24 cellular contexts compared by ENCODE assay signal in genomic region chr2:41998789-41999470, GRCh38. TPM values are rescaled to one million over a fixed set of nuclear protein-coding genes. Genes with fewer than 3 reads are reported as not detected.
DNase-seq lines count a peak whose midpoint lies in the region; ATAC-seq and TF ChIP-seq lines count a peak whose summit lies in the region.
"Had no signal": no experiment of that assay in that cellular context is flagged by ENCODE, and none has a peak within 500 bp of the region (broad histone marks: within the 10 kb centered on the region; RNA-seq: fewer than 3 reads in every experiment).

No MANE protein-coding gene starts in this region.

- intact Hi-C loops in heart right ventricle (cut with DNase I) = no loop called here
- intact Hi-C loops in upper lobe of right lung (cut with DNase I) = no loop called here
- intact Hi-C loops in A673 (cut with micrococcal nuclease; ENCODE audit: unreplicated experiment) = no loop called here

- H3K18ac ChIP-seq in neuronal stem cell (ENCODE audit: low read length) = no peak overlapping the region

- H3K4me2 ChIP-seq in neuronal stem cell (ENCODE audit: insufficient read depth, low read length, poor library complexity, severe bottlenecking) = no peak overlapping the region

- H2BK5ac ChIP-seq in neuronal stem cell (ENCODE audit: low read length) = no peak overlapping the region

- no peak overlapping the region for H3K14ac ChIP-seq in neuronal stem cell (ENCODE audit: low read length)

- BruUV-seq in A673 (replicated peaks; lab: Mats Ljungman, UMichigan) = no TSS peak

- WGBS in heart right ventricle, 2 donors = 49 to 65% methylated on average over 7 of the region's 7 CpGs
- no CpG with 5 or more reads among the region's 7 CpGs for WGBS in neuronal stem cell (ENCODE audit: extremely low coverage in 2 of 2, insufficient read length in 2 of 2, insufficient replicate concordance in 1 of 2), 2 donors

- no peak overlapping the region for H2AK5ac ChIP-seq in neuronal stem cell (ENCODE audit: low read depth, low read length)

- CTCF ChIA-PET in A673 (lab: Charles Lee) = no interaction called here

- H3K36me3 ChIP-seq in heart right ventricle (no peaks in the 10 kb centered on the region), neuronal stem cell (replicated peaks in 1 of 2; ENCODE audit: control insufficient read depth in 2 of 2, insufficient read depth in 2 of 2, low read length in 2 of 2) (no peaks in the 10 kb centered on the region), upper lobe of right lung (no peaks in the 10 kb centered on the region), A673 (ENCODE audit: insufficient read depth, low read length, poor library complexity, severe bottlenecking) (no peaks in the 10 kb centered on the region)
- H3K36me3 ChIP-seq: BE2C, WERI-Rb-1 had no signal

- H3K9ac ChIP-seq in neuronal stem cell (ENCODE audit: low read depth, low read length, poor library complexity) = no peak overlapping the region

- peak overlapping the region in 1 of 10 donors; percentile 7 for H3K4me3 ChIP-seq in heart right ventricle
- H3K4me3 ChIP-seq in neuronal stem cell (ENCODE audit: low read length in 2 of 2) = no peak overlapping the region
- H3K4me3 ChIP-seq in upper lobe of right lung = no peak overlapping the region
- no peak overlapping the region for H3K4me3 ChIP-seq in A673 (ENCODE audit: low read depth, low read length, poor library complexity, severe bottlenecking)

- H2AFZ ChIP-seq in neuronal stem cell (ENCODE audit: low read length) = peak overlapping the region; percentile 59

- no peak overlapping the region for H3K4ac ChIP-seq in neuronal stem cell (ENCODE audit: low read length)

- H3K27ac ChIP-seq in heart right ventricle (peak overlapping the region in 9 of 10 donors; percentile 57 to 84 (median 68)), neuronal stem cell (replicated peaks; ENCODE audit: low read length) (no peak overlapping the region), upper lobe of right lung (peak overlapping the region; percentile 17), A673 (ENCODE audit: low read depth, low read length, poor library complexity, severe bottlenecking) (no peak overlapping the region)
- H3K27ac ChIP-seq: WERI-Rb-1 had no signal

- POLR2A ChIA-PET in A673 (lab: Charles Lee; ENCODE audit: low non-redundant PET) = interaction anchor here (0.7 kb wide), 2 partner anchors 51 to 230 kb away, joined by 4 to 6 read pairs; no protein-coding TSS in a partner anchor

- H3K4me1 ChIP-seq in heart right ventricle (peaks cover 0 to 22% (median 10%) of the 10 kb centered on the region in 9 donors), neuronal stem cell (ENCODE audit: control insufficient read depth in 2 of 2, insufficient read depth in 1 of 2, low read depth in 1 of 2, low read length in 2 of 2) (peaks cover 1 to 6% of the 10 kb centered on the region in 2 donors), upper lobe of right lung (no peaks in the 10 kb centered on the region), A673 (ENCODE audit: insufficient read depth, low read length, poor library complexity, severe bottlenecking) (peaks cover 32% of the 10 kb centered on the region)
- H3K4me1 ChIP-seq: Caco-2 had no signal

- H3K9me3 ChIP-seq in heart right ventricle (peaks cover 0 to 5% (median 0%) of the 10 kb centered on the region in 11 donors), neuronal stem cell (replicated peaks in 1 of 2; ENCODE audit: control insufficient read depth in 2 of 2, insufficient read depth in 1 of 2, low read depth in 1 of 2, low read length in 2 of 2) (peaks cover 6 to 11% of the 10 kb centered on the region in 2 donors), upper lobe of right lung (no peaks in the 10 kb centered on the region), A673 (ENCODE audit: low read depth, low read length, poor library complexity, severe bottlenecking) (peaks cover 2% of the 10 kb centered on the region)
- H3K9me3 ChIP-seq: BE2C had no signal

- no peaks in the 10 kb centered on the region for H3K79me1 ChIP-seq in neuronal stem cell (ENCODE audit: low read depth, low read length)

- DNase-seq in amniotic epithelial cell (ENCODE audit: low read depth) (peak; percentile 51), heart right ventricle (peak; percentile 22 to 24), neuronal stem cell (ENCODE audit: low spot score) (no peak), upper lobe of right lung (no peak), NCI-H1436 (lab: John Stamatoyannopoulos, UW) (no peak), A673 (ENCODE audit: low spot score) (no peak), SIG-M5 treated with dmso at 0.1 percent for 504 hours (lab: John Stamatoyannopoulos, UW; ENCODE audit: unreplicated experiment) (no peak)
- DNase-seq: activated CD8-positive, alpha-beta T cell treated with anti-CD3 and anti-CD28 coated beads for 36 hours; activated naive CD8-positive, alpha-beta T cell treated with anti-CD3 and anti-CD28 coated beads, Interleukin-2, amount 10 ng/mL, durations not matched to agents 7 days and 5 days; activated T-cell treated with anti-CD3 and anti-CD28 coated beads, Interleukin-2, amount 50 U/mL, for 48 hours; BE2C; Caco-2; central memory CD4-positive, alpha-beta T cell; effector memory CD4-positive, alpha-beta T cell; hypothalamus; IMR-90; MM.1S; NCI-H1694 treated with DMSO at 0.1 percent for 48 hours; NCI-H446; stimulated activated CD4-positive, alpha-beta T cell treated with anti-CD3 and anti-CD28 coated beads, Interleukin-2, amount 100 ng/mL, for 24 hours; T-helper 17 cell had no signal

- H2BK12ac ChIP-seq in neuronal stem cell (ENCODE audit: low read length) = no peak overlapping the region

- H2BK120ac ChIP-seq in neuronal stem cell (ENCODE audit: low read depth, low read length) = no peak overlapping the region

- H4K8ac ChIP-seq in neuronal stem cell (ENCODE audit: low read depth, low read length) = no peak overlapping the region

- no peak overlapping the region for H2BK15ac ChIP-seq in neuronal stem cell (ENCODE audit: low read length)

- no peak for TF ChIP-seq CTCF in heart right ventricle (IDR thresholded peaks at IDR 0.05)
- TF ChIP-seq CTCF in upper lobe of right lung (IDR thresholded peaks at IDR 0.05) = no peak
- no peak for TF ChIP-seq CTCF in A673 (conservative IDR thresholded peaks at IDR 0.05; ENCODE audit: low read depth, low read length)

- H3K27me3 ChIP-seq in heart right ventricle (no peaks in the 10 kb centered on the region), neuronal stem cell (ENCODE audit: control insufficient read depth in 3 of 3, insufficient read depth in 3 of 3, low read depth in 1 of 3, low read length in 3 of 3) (no peaks in the 10 kb centered on the region), upper lobe of right lung (no peaks in the 10 kb centered on the region), A673 (replicated peaks; ENCODE audit: insufficient read depth, low read depth, low read length, poor library complexity) (no peaks in the 10 kb centered on the region)
- H3K27me3 ChIP-seq: BE2C had no signal

- no peak overlapping the region for H3K23ac ChIP-seq in neuronal stem cell (ENCODE audit: low read depth, low read length, poor library complexity)

- no peak overlapping the region for H4K91ac ChIP-seq in neuronal stem cell (ENCODE audit: low read depth, low read length, poor library complexity)

- peak in 7 of 8 donors; percentile 67 to 78 (median 73) for ATAC-seq in heart right ventricle
- peak; percentile 72 for ATAC-seq in upper lobe of right lung
- no peak for ATAC-seq in GM21529 (IDR thresholded peaks at IDR 0.05; ENCODE audit: unreplicated experiment)
- ATAC-seq: activated CD8-positive, alpha-beta T cell treated with anti-CD3 and anti-CD28 coated beads for 36 hours; T-helper 17 cell had no signal

RNA-seq across cellular contexts. Expression of gene PKDCC, which starts 48.9 kb away (rescaled TPM):
- total RNA-seq in heart right ventricle (100 to 1,000 TPM in 2 of 10 donors, 10 to 100 TPM in 8; 25.1 to 263 (median 41.5) TPM), upper lobe of right lung (65.5 TPM), A673 (2021) (77.5 and 82.2 TPM in 2 replicates)
- 100 to 1,000 TPM in 1 of 2 donors, 10 to 100 TPM in 1; 91.4 to 121 TPM for polyA plus RNA-seq in heart right ventricle
- 93.5 TPM for polyA plus RNA-seq in neuronal stem cell (2013, experiment 1 of 2)
- polyA plus RNA-seq in neuronal stem cell (2013, experiment 2 of 2) = 92.5 TPM
- total RNA-seq: activated CD8-positive, alpha-beta T cell treated with anti-CD3 and anti-CD28 coated beads for 36 hours; activated naive CD8-positive, alpha-beta T cell treated with anti-CD3 and anti-CD28 coated beads, Interleukin-2, amount 10 ng/mL, durations not matched to agents 7 days and 5 days; mononuclear cell had no signal

Comparison
In these comparisons a context has a peak if more than half of its experiments do, and no peak if none do; other contexts are left out.
1. DNase-seq: peak in amniotic epithelial cell (single experiment) and heart right ventricle (2 of 2); none in neuronal stem cell (single experiment), upper lobe of right lung (single experiment), NCI-H1436 (single experiment), A673 (single experiment) and SIG-M5 treated with dmso at 0.1 percent for 504 hours (single experiment).
2. H3K27ac ChIP-seq: peak in heart right ventricle (9 of 10) and upper lobe of right lung (single experiment); none in neuronal stem cell (single experiment) and A673 (single experiment).